8 cellular contexts compared by ENCODE assay signal in the genomic region with DNA sequence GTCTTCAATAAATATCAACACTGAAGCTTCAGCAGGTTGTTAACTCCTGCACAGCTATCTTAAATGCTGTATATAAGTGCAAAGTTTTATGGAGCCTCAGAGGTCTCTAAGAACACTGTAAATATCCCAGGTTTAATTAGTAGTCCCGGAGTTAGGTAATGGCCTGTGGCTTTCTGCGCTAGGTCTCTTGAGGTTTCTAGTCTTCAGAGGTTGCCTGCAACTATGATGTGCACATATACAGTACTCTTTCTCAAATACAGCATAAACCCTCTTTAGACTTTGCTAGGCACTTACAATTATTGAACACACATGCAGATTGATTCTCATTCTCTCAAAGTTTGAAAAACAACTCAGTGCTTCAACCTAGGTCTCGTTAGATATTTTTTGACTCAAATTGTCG. TPM values are rescaled to one million over a fixed set of nuclear protein-coding genes. Genes with fewer than 3 reads are reported as not detected.
DNase-seq lines count a peak whose midpoint lies in the region; ATAC-seq and TF ChIP-seq lines count a peak whose summit lies in the region.

No MANE protein-coding gene starts in this region.

- ATAC-seq in activated CD4-positive, CD25-positive, alpha-beta regulatory T cell treated with anti-CD3 and anti-CD28 coated beads, Interleukin-2, amount 50 U/mL, for 24 hours = no peak

- no peak overlapping the region for H2BK12ac ChIP-seq in trophoblast cell (ENCODE audit: low read length)

- H3K4me1 ChIP-seq in NT2/D1 (ENCODE audit: insufficient read depth, insufficient read length) = no peaks in the 10 kb centered on the region
- no peaks in the 10 kb centered on the region for H3K4me1 ChIP-seq in endocrine pancreas (ENCODE audit: control insufficient read depth, insufficient read depth, low read length)
- H3K4me1 ChIP-seq in prostate gland (replicated peaks) = no peaks in the 10 kb centered on the region
- no peaks in the 10 kb centered on the region for H3K4me1 ChIP-seq in trophoblast cell (ENCODE audit: control insufficient read depth in 1 of 2, insufficient read depth in 2 of 2, low read length in 2 of 2)

- H2BK120ac ChIP-seq in trophoblast cell (ENCODE audit: insufficient read depth, low read length, poor library complexity) = no peak overlapping the region

- H3K4me3 ChIP-seq in NT2/D1 (ENCODE audit: insufficient read length, low read depth) (no peak overlapping the region), endocrine pancreas (ENCODE audit: control insufficient read depth, insufficient read depth, low read length) (peak overlapping the region; percentile 56), prostate gland (peak overlapping the region in 1 of 2 donors; percentile 95), trophoblast cell (ENCODE audit: low read depth, low read length) (no peak overlapping the region)

- peaks cover 19% of the 10 kb centered on the region for H3K79me2 ChIP-seq in trophoblast cell (ENCODE audit: control insufficient read depth, insufficient read depth, low read length, poor library complexity)

- H4K91ac ChIP-seq in trophoblast cell (ENCODE audit: low read depth, low read length) = no peak overlapping the region

- H4K12ac ChIP-seq in trophoblast cell (ENCODE audit: low read depth, low read length) = no peak overlapping the region

- TF ChIP-seq CTCF in GM10266 (IDR thresholded peaks at IDR 0.05; ENCODE audit: control insufficient read depth, insufficient read depth, low read depth, missing control alignments) (no peak), prostate gland (IDR thresholded peaks at IDR 0.05) (no peak)

- H3K9me3 ChIP-seq in NT2/D1 (ENCODE audit: insufficient read depth, low read length) (no peaks in the 10 kb centered on the region), endocrine pancreas (ENCODE audit: control insufficient read depth, low read length) (no peaks in the 10 kb centered on the region), prostate gland (no peaks in the 10 kb centered on the region), trophoblast cell (ENCODE audit: insufficient read depth, low read depth, low read length) (no peaks in the 10 kb centered on the region)

- H3K4ac ChIP-seq in trophoblast cell (ENCODE audit: low read depth, low read length) = no peak overlapping the region

- H3K27ac ChIP-seq in prostate gland (peak overlapping the region; percentile 89 to 97), trophoblast cell (ENCODE audit: low read depth, low read length) (no peak overlapping the region)

- no peak overlapping the region for H3K14ac ChIP-seq in trophoblast cell (ENCODE audit: low read length)

- peak; percentile 18 for DNase-seq in GM10266 (ENCODE audit: extremely low spot score)
- no peak for DNase-seq in NT2/D1 (ENCODE audit: low read depth, low spot score)
- no peak for DNase-seq in prostate gland (ENCODE audit: low spot score)
- DNase-seq in stimulated activated CD4-positive, alpha-beta T cell treated with anti-CD3 and anti-CD28 coated beads, Interleukin-2, amount 100 ng/mL, for 24 hours = no peak
- DNase-seq in cortex of kidney (lab: John Stamatoyannopoulos, UW) = no peak
- no peak for DNase-seq in trophoblast cell

- no peak overlapping the region for H3K4me2 ChIP-seq in trophoblast cell (ENCODE audit: low read length)

- no peak for TF ChIP-seq POLR2A in prostate gland (IDR thresholded peaks at IDR 0.05)

- no peak overlapping the region for H2AK5ac ChIP-seq in trophoblast cell (ENCODE audit: low read length)

- H2BK5ac ChIP-seq in trophoblast cell (ENCODE audit: low read depth, low read length, poor library complexity) = no peak overlapping the region

- H3K9ac ChIP-seq in NT2/D1 (ENCODE audit: insufficient read length, low read depth) (peak overlapping the region; percentile 80), endocrine pancreas (ENCODE audit: control insufficient read depth, insufficient read depth, low read length) (no peak overlapping the region), trophoblast cell (ENCODE audit: low read length) (no peak overlapping the region)

- no peak overlapping the region for H3K18ac ChIP-seq in trophoblast cell (ENCODE audit: low read length)

- intact Hi-C loops in prostate gland (cut with DNase I) = loop anchor here (2.0 to 10.0 kb wide), 3 partner anchors 274 to 526 kb away; no protein-coding TSS in a partner anchor

- H3K36me3 ChIP-seq in NT2/D1 (ENCODE audit: insufficient read depth, insufficient read length, low read length) (no peaks in the 10 kb centered on the region), endocrine pancreas (ENCODE audit: control insufficient read depth, insufficient read depth, low read length) (no peaks in the 10 kb centered on the region), prostate gland (no peaks in the 10 kb centered on the region), trophoblast cell (ENCODE audit: control insufficient read depth in 1 of 2, insufficient read depth in 2 of 2, low read length in 2 of 2) (no peaks in the 10 kb centered on the region)

- 41% methylated on average over 4 of the region's 4 CpGs for WGBS in prostate gland
- no CpG with 5 or more reads among the region's 4 CpGs for WGBS in trophoblast cell (ENCODE audit: extremely low coverage, insufficient coverage, insufficient read length)

- H3K23ac ChIP-seq in trophoblast cell (ENCODE audit: low read length) = no peak overlapping the region

- H3K79me1 ChIP-seq in trophoblast cell (ENCODE audit: low read length) = peaks cover 25% of the 10 kb centered on the region

- H2AFZ ChIP-seq in trophoblast cell (ENCODE audit: insufficient read depth, low read length, poor library complexity) = no peak overlapping the region

- no peak overlapping the region for H4K8ac ChIP-seq in trophoblast cell (ENCODE audit: low read depth, low read length)

- H3K27me3 ChIP-seq in NT2/D1 (ENCODE audit: insufficient read depth, insufficient read length) = no peaks in the 10 kb centered on the region
- H3K27me3 ChIP-seq in endocrine pancreas (ENCODE audit: control insufficient read depth, insufficient read depth, low read length) = no peaks in the 10 kb centered on the region
- no peaks in the 10 kb centered on the region for H3K27me3 ChIP-seq in prostate gland (replicated peaks; ENCODE audit: insufficient read depth)
- H3K27me3 ChIP-seq in trophoblast cell (ENCODE audit: insufficient read depth, low read length) = no peaks in the 10 kb centered on the region

RNA-seq across cellular contexts. Expression of a gene that starts 2.3 kb away (rescaled TPM):
- total RNA-seq in prostate gland = 1 to 10 TPM in 1 of 2 donors, under 1 TPM in 1; 0.55 to 1.1 TPM
- 0.42 and 0.49 TPM in 2 replicates for polyA plus RNA-seq in trophoblast cell (2013)

RNA-seq across cellular contexts. Expression of a gene that starts 2.4 kb away (rescaled TPM):
- total RNA-seq in prostate gland = 10 to 100 TPM; 85.8 to 90.2 TPM
- 52.1 and 54.8 TPM in 2 replicates for polyA plus RNA-seq in trophoblast cell (2013)

RNA-seq across cellular contexts. Expression of a gene that starts 43.0 kb away (rescaled TPM):
- total RNA-seq in prostate gland = 10 to 100 TPM; 50.2 to 59.6 TPM
- 36.3 and 39.0 TPM in 2 replicates for polyA plus RNA-seq in trophoblast cell (2013)
